Comparison of ENCODE assay signal across 13 cellular contexts in genomic region chr5:154900071-154900470, GRCh38.
"Had no signal": no experiment of that assay in that cellular context is flagged by ENCODE, and none has a peak within 500 bp of the region (broad histone marks: within the 10 kb centered on the region; RNA-seq: fewer than 3 reads in every experiment).

No MANE protein-coding gene starts in this region.

- H3K9me3 ChIP-seq: adrenal gland, psoas muscle, right lobe of liver, spleen, thyroid gland had no signal

- H3K9me3 Mint-ChIP-seq: mesothelial cell of epicardium; stimulated activated naive CD8-positive, alpha-beta T cell treated with anti-CD3 and anti-CD28 coated beads, Interleukin-15, amount 100 ng/mL, for 72 hours had no signal

- H3K4me3 Mint-ChIP-seq: mesothelial cell of epicardium; stimulated activated naive CD8-positive, alpha-beta T cell treated with anti-CD3 and anti-CD28 coated beads, Interleukin-15, amount 100 ng/mL, for 72 hours had no signal

- H3K4me3 ChIP-seq: adrenal gland, lung, psoas muscle, right lobe of liver, spleen, thyroid gland had no signal

- H3K27ac Mint-ChIP-seq: mesothelial cell of epicardium had no signal

- H3K4me1 Mint-ChIP-seq: mesothelial cell of epicardium; stimulated activated naive CD8-positive, alpha-beta T cell treated with anti-CD3 and anti-CD28 coated beads, Interleukin-15, amount 100 ng/mL, for 72 hours had no signal

- H3K4me1 ChIP-seq: adrenal gland, foreskin keratinocyte, psoas muscle, right lobe of liver, spleen, thyroid gland had no signal

- DNase-seq: activated CD4-positive, CD25-positive, alpha-beta regulatory T cell treated with anti-CD3 and anti-CD28 coated beads, Interleukin-2, amount 50 U/mL, for 72 hours; activated naive CD4-positive, alpha-beta T cell treated with anti-CD3 and anti-CD28 coated beads, Interleukin-2, amount 50 U/mL, for 16 hours; adrenal gland; foreskin keratinocyte; kidney glomerular epithelial cell; psoas muscle; right lobe of liver; spleen; stimulated activated naive CD8-positive, alpha-beta T cell treated with anti-CD3 and anti-CD28 coated beads, Interleukin-15, amount 100 ng/mL, for 72 hours; T1000; thyroid gland had no signal

- H3K27me3 Mint-ChIP-seq: stimulated activated naive CD8-positive, alpha-beta T cell treated with anti-CD3 and anti-CD28 coated beads, Interleukin-15, amount 100 ng/mL, for 72 hours had no signal

- H3K27me3 ChIP-seq: adrenal gland, foreskin keratinocyte, right lobe of liver, spleen, thyroid gland had no signal

- H3K27ac ChIP-seq: adrenal gland, foreskin keratinocyte, psoas muscle, right lobe of liver, spleen had no signal
